ENCODE assay signal across 23 cellular contexts in the genomic region with DNA sequence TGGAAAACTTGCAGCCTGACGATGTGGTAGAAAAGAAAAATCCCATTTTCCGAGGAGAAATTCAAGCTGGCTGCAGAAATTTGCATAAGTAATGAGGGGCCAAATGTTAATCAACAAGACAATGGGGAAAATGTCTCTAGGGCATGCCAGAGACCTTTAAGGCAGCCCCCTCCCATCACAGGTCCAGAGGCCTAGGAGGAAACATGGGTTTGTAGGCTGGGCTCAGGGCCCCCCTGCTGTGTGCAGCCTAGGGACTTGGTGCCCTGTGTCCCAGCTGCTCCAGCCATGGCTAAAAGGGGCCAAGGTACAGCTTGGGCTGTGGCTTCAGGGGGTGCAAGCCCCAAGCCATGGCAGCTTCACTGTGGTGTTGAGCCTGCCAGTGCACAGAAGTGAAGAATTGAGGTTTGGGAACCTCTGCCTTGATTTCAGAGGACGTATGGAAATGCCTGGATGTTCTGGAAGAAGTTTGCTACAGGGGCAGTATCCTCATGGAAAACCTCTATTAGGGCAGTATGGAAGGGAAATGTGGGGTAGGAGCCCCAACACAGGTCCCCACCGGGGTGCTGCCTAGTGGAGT.
DNase-seq lines count a peak whose midpoint lies in the region; ATAC-seq and TF ChIP-seq lines count a peak whose summit lies in the region.
"Had no signal": no experiment of that assay in that cellular context is flagged by ENCODE, and none has a peak within 500 bp of the region (broad histone marks: within the 10 kb centered on the region; RNA-seq: fewer than 3 reads in every experiment).

No MANE protein-coding gene starts in this region.

- peak; percentile 83 for ATAC-seq in GM23338
- no peak for ATAC-seq in GM21786 (IDR thresholded peaks at IDR 0.05; ENCODE audit: unreplicated experiment)
- ATAC-seq in stimulated activated naive CD8-positive, alpha-beta T cell treated with anti-CD3 and anti-CD28 coated beads, Interleukin-15, Interleukin-2, amounts not matched to agents 100 U/mL and 50 U/mL, for 24 hours: no peak
- no peak for ATAC-seq in GM18870 (IDR thresholded peaks at IDR 0.05; ENCODE audit: unreplicated experiment)
- ATAC-seq: GM12878, Panc1 had no signal

- no peaks in the 10 kb centered on the region for H3K27me3 ChIP-seq in GM23338 (ENCODE audit: insufficient read depth)
- H3K27me3 ChIP-seq in NT2/D1 (ENCODE audit: insufficient read depth, insufficient read length): no peaks in the 10 kb centered on the region
- H3K27me3 ChIP-seq in iPS-20b (ENCODE audit: insufficient read depth, low read length): no peaks in the 10 kb centered on the region
- H3K27me3 ChIP-seq: BLaER1, MG63 had no signal

- H2AFZ ChIP-seq in GM23338: no peak overlapping the region

- H3K27ac ChIP-seq in GM23338 (ENCODE audit: low read depth) (no peak overlapping the region), iPS-20b (ENCODE audit: low read length) (peak overlapping the region; percentile 41)
- H3K27ac ChIP-seq: BLaER1 had no signal

- peaks cover 18% of the 10 kb centered on the region for H3K79me2 ChIP-seq in GM23338 (replicated peaks; ENCODE audit: insufficient read depth)

- H3K36me3 ChIP-seq in GM23338 (ENCODE audit: insufficient read depth): no peaks in the 10 kb centered on the region
- H3K36me3 ChIP-seq in NT2/D1 (ENCODE audit: insufficient read depth, insufficient read length, low read length): no peaks in the 10 kb centered on the region
- peaks cover 39% of the 10 kb centered on the region; the same call in 1 of the 2 replicates for H3K36me3 ChIP-seq in iPS-20b (ENCODE audit: insufficient read depth, low read depth, low read length)
- H3K36me3 ChIP-seq: BLaER1, MG63 had no signal

- H3K4me3 ChIP-seq in GM23338 (peak overlapping the region; percentile 42), NT2/D1 (ENCODE audit: insufficient read length, low read depth) (peak overlapping the region; percentile 47), iPS-20b (ENCODE audit: low read length) (peak overlapping the region; percentile 63)
- H3K4me3 ChIP-seq: BLaER1, GM12878, MG63 had no signal

- H3K4me1 Mint-ChIP-seq in GM23338: peaks cover 30% of the 10 kb centered on the region
- H3K4me1 Mint-ChIP-seq: CD4-positive, CD25-positive, alpha-beta regulatory T cell had no signal

- H3K9me3 Mint-ChIP-seq in GM23338: peaks cover 16% of the 10 kb centered on the region; the same call in 2 of the 3 replicates

- DNase-seq in GM23338 (ENCODE audit: low spot score) (peak; percentile 75), NT2/D1 (ENCODE audit: low read depth, low spot score) (peak; percentile 59), iPS DF 19.7 (ENCODE audit: low read depth, low spot score) (peak; percentile 56)
- DNase-seq in stimulated activated naive CD8-positive, alpha-beta T cell treated with anti-CD3 and anti-CD28 coated beads, Interleukin-15, Interleukin-2, amounts not matched to agents 100 U/mL and 50 U/mL, for 24 hours: no peak
- DNase-seq in activated naive CD4-positive, alpha-beta T cell treated with anti-CD3 and anti-CD28 coated beads, Interleukin-2, amount 50 U/mL, for 16 hours: no peak
- DNase-seq: CD4-positive, CD25-positive, alpha-beta regulatory T cell; DMS153; HCEC 1CT; IMR-90; KG1; MG63; NCI-H1694; NCI-H2029 treated with DMSO at 0.1 percent for 48 hours; NCI-H446 treated with DMSO at 0.1 percent for 48 hours; NCI-H526 treated with DMSO at 0.1 percent for 48 hours; SHP77 treated with DMSO at 0.1 percent for 48 hours; T-helper 1 cell had no signal

- H3K4me1 ChIP-seq in GM23338 (ENCODE audit: insufficient read depth) (peaks cover 29% of the 10 kb centered on the region), NT2/D1 (ENCODE audit: insufficient read depth, insufficient read length) (peaks cover 4% of the 10 kb centered on the region), iPS-20b (ENCODE audit: insufficient read depth, low read length) (peaks cover 10% of the 10 kb centered on the region; the same call in 1 of the 2 replicates)

- peak overlapping the region; percentile 37 for H3K9ac ChIP-seq in NT2/D1 (ENCODE audit: insufficient read length, low read depth)
- peak overlapping the region; percentile 57; the same call in 1 of the 2 replicates for H3K9ac ChIP-seq in iPS-20b (ENCODE audit: low read depth, low read length)
- H3K9ac ChIP-seq: BLaER1 had no signal

- peaks cover 8% of the 10 kb centered on the region; the same call in 1 of the 2 replicates for H3K9me2 ChIP-seq in GM23338 (ENCODE audit: insufficient read depth)

- no peaks in the 10 kb centered on the region for H3F3A ChIP-seq in GM23338 (replicated peaks; ENCODE audit: low read depth)

- peaks cover 37% of the 10 kb centered on the region for H3K36me3 Mint-ChIP-seq in GM23338 (ENCODE audit: low read depth)
- H3K36me3 Mint-ChIP-seq: CD4-positive, CD25-positive, alpha-beta regulatory T cell had no signal

- H4K20me1 ChIP-seq in GM23338 (replicated peaks; ENCODE audit: insufficient read depth): no peaks in the 10 kb centered on the region
- H4K20me1 ChIP-seq: BLaER1 had no signal

- H3K4me2 ChIP-seq in GM23338: peak overlapping the region; percentile 71
- H3K4me2 ChIP-seq: BLaER1 had no signal

- H3K9me3 ChIP-seq in NT2/D1 (ENCODE audit: insufficient read depth, low read length): peaks cover 16% of the 10 kb centered on the region; the same call in 1 of the 2 replicates
- no peaks in the 10 kb centered on the region for H3K9me3 ChIP-seq in iPS-20b (ENCODE audit: insufficient read depth, low read depth, low read length)
- H3K9me3 ChIP-seq: BLaER1, MG63 had no signal

- peak overlapping the region; percentile 68 for H3K4me3 Mint-ChIP-seq in GM23338
- H3K4me3 Mint-ChIP-seq: CD4-positive, CD25-positive, alpha-beta regulatory T cell had no signal

- H3K27ac Mint-ChIP-seq in GM23338: peak overlapping the region; percentile 64
- H3K27ac Mint-ChIP-seq: CD4-positive, CD25-positive, alpha-beta regulatory T cell had no signal

- TF ChIP-seq CTCF in GM23338 (conservative IDR thresholded peaks at IDR 0.05; ENCODE audit: low read depth in 2 of 2): no peak

- peaks cover 2% of the 10 kb centered on the region for H3K27me3 Mint-ChIP-seq in GM23338 (ENCODE audit: insufficient read depth, low read depth, poor library complexity)
- H3K27me3 Mint-ChIP-seq: CD4-positive, CD25-positive, alpha-beta regulatory T cell had no signal

TF ChIP-seq in GM23338, 12 proteins besides CTCF, POLR2A, EP300 and RAD21 (continues in another document):
- TF ChIP-seq JUNB (IDR thresholded peaks at IDR 0.05; ENCODE audit: unreplicated experiment) (no peak), ZNF331 (CRISPR knock-in tag; IDR thresholded peaks at IDR 0.05; ENCODE audit: low read depth) (no peak), CREB1 (CRISPR knock-in tag; IDR thresholded peaks at IDR 0.05; ENCODE audit: low read depth) (no peak), NANOG (IDR thresholded peaks at IDR 0.05; ENCODE audit: borderline replicate concordance) (0 out of 2 replicates have a peak, but pooled peaks have one; percentile 3), ZNF114 (CRISPR knock-in tag; IDR thresholded peaks at IDR 0.05) (no peak)

Comparison
In these comparisons a context has a peak if more than half of its experiments do, and no peak if none do; other contexts are left out.
1. DNase-seq: peak in GM23338 (single experiment), NT2/D1 (single experiment) and iPS DF 19.7 (single experiment); none in stimulated activated naive CD8-positive, alpha-beta T cell treated with anti-CD3 and anti-CD28 coated beads, Interleukin-15, Interleukin-2, amounts not matched to agents 100 U/mL and 50 U/mL, for 24 hours (single experiment) and activated naive CD4-positive, alpha-beta T cell treated with anti-CD3 and anti-CD28 coated beads, Interleukin-2, amount 50 U/mL, for 16 hours (single experiment).
2. Peak in every context shown above with its lines, with median percentiles within 50 percentile points of each other: H3K4me3 ChIP-seq.